35 cellular contexts compared by ENCODE assay signal in genomic region chr1:25586181-25586588, GRCh38. TPM values are rescaled to one million over a fixed set of nuclear protein-coding genes. Genes with fewer than 3 reads are reported as not detected.
DNase-seq lines count a peak whose midpoint lies in the region; ATAC-seq, FAIRE-seq and TF ChIP-seq lines count a peak whose summit lies in the region.
"Had no signal": no experiment of that assay in that cellular context is flagged by ENCODE, and none has a peak within 500 bp of the region (broad histone marks: within the 10 kb centered on the region; RNA-seq: fewer than 3 reads in every experiment).

No MANE protein-coding gene starts in this region.

- 0 out of 2 replicates have a peak overlapping the region, but pooled peaks have one; percentile 89 for H2BK20ac ChIP-seq in H1 (ENCODE audit: low read length)

- H4K91ac ChIP-seq in H1 (replicated peaks; ENCODE audit: insufficient read length, low read length) = peak overlapping the region; percentile 98

- H3K36me3 ChIP-seq in DOHH2 (ENCODE audit: control insufficient read depth, low read length) = no peaks in the 10 kb centered on the region
- H3K36me3 ChIP-seq in H1 (ENCODE audit: control insufficient read depth in 2 of 4, insufficient read depth in 4 of 4, low read length in 3 of 4) = no peaks in the 10 kb centered on the region
- H3K36me3 ChIP-seq in SK-N-SH (replicated peaks in 1 of 2; ENCODE audit: control insufficient read depth in 1 of 2, insufficient read depth in 2 of 2, low read length in 1 of 2) = no peaks in the 10 kb centered on the region
- no peaks in the 10 kb centered on the region for H3K36me3 ChIP-seq in Karpas-422 (ENCODE audit: insufficient read depth, low read length)
- H3K36me3 ChIP-seq: MG63, right atrium auricular region, thoracic aorta, uterus had no signal

- H3K9me3 Mint-ChIP-seq in nephron progenitor cell = peaks cover 11% of the 10 kb centered on the region
- H3K9me3 Mint-ChIP-seq: activated naive CD4-positive, alpha-beta T cell treated with anti-CD3 and anti-CD28 coated beads, Interleukin-2, amount 50 U/mL, for 72 hours; immature natural killer cell; stimulated activated naive CD8-positive, alpha-beta T cell treated with anti-CD3 and anti-CD28 coated beads, Interleukin-15, amount 100 ng/mL, for 72 hours had no signal

- 81% methylated on average over 16 of the region's 16 CpGs; no CpG with 5 or more reads in 1 of the 2 experiments for WGBS in H1 (ENCODE audit: extremely low coverage in 1 of 2, insufficient coverage in 1 of 2, insufficient read length in 1 of 2, insufficient replicate concordance in 2 of 2, low coverage in 1 of 2, low lambda C conversion rate in 2 of 2, missing lambda C conversion rate in 1 of 2), 2 experiments
- WGBS in SK-N-SH (ENCODE audit: low lambda C conversion rate) = 97% methylated on average over 15 of the region's 16 CpGs

- H2AFZ ChIP-seq in H1 (ENCODE audit: low read length) (no peak overlapping the region), SK-N-SH (ENCODE audit: low read depth) (no peak overlapping the region), Karpas-422 (ENCODE audit: low read length) (no peak overlapping the region)

- no peak for TF ChIP-seq POLR2A in H1 (IDR thresholded peaks at IDR 0.05; ENCODE audit: control extremely low read depth in 1 of 2, low read depth in 2 of 2, low read length in 2 of 2)

- H2BK5ac ChIP-seq in H1 (ENCODE audit: low read depth, low read length) = peak overlapping the region; percentile 72

- H2BK120ac ChIP-seq in H1 (replicated peaks; ENCODE audit: low read depth, low read length) = no peak overlapping the region

- H3K79me2 ChIP-seq in DOHH2 (ENCODE audit: control insufficient read depth, low read length) (no peaks in the 10 kb centered on the region), H1 (ENCODE audit: control insufficient read depth in 1 of 2, insufficient read depth in 2 of 2, low read length in 2 of 2) (no peaks in the 10 kb centered on the region), SK-N-SH (ENCODE audit: insufficient read depth) (no peaks in the 10 kb centered on the region), Karpas-422 (ENCODE audit: low read length) (no peaks in the 10 kb centered on the region)

- no peak overlapping the region for H3K14ac ChIP-seq in H1 (ENCODE audit: insufficient read length)

- H3K4me1 ChIP-seq in DOHH2 (ENCODE audit: control insufficient read depth, low read length) (peaks cover 63% of the 10 kb centered on the region), H1 (replicated peaks in 1 of 4; ENCODE audit: control insufficient read depth in 3 of 4, insufficient read depth in 4 of 4, low read length in 3 of 4) (peaks cover 0 to 22% (median 14%) of the 10 kb centered on the region in 4 experiments; a peak in 6 of 7 replicates), SK-N-SH (ENCODE audit: control insufficient read depth in 1 of 2, insufficient read depth in 2 of 2, low read depth in 1 of 2, low read length in 1 of 2) (no peaks in the 10 kb centered on the region; a peak in 1 of 4 replicates), Karpas-422 (ENCODE audit: low read length) (peaks cover 32% of the 10 kb centered on the region)
- H3K4me1 ChIP-seq: uterus had no signal

- peak overlapping the region; percentile 100 for H3K4ac ChIP-seq in H1 (replicated peaks; ENCODE audit: insufficient read length, low read depth, low read length)

- DNase-seq in NCI-H82 treated with DMSO at 0.1 percent for 48 hours (lab: John Stamatoyannopoulos, UW; ENCODE audit: unreplicated experiment) = peak; percentile 41
- no peak for DNase-seq in H1 (ENCODE audit: low read depth in 1 of 2, low spot score in 2 of 2)
- no peak for DNase-seq in nephron progenitor cell
- DNase-seq in effector CD8-positive, alpha-beta T cell (lab: John Stamatoyannopoulos, UW) = no peak
- no peak for DNase-seq in SK-N-SH
- no peak for DNase-seq in Karpas-422
- DNase-seq: activated CD4-positive, alpha-beta T cell treated with anti-CD3 and anti-CD28 coated beads for 36 hours; activated CD8-positive, alpha-beta T cell treated with anti-CD3 and anti-CD28 coated beads, Interleukin-2, amount 10 ng/mL, durations not matched to agents 7 days and 5 days; amygdala; CD4-positive, alpha-beta memory T cell; dorsolateral prefrontal cortex; GDM1; immature natural killer cell; KG1; left colon; MG63; NCI-H1105; NCI-H187 treated with DMSO at 0.1 percent for 48 hours; NCI-H2171 treated with DMSO at 0.1 percent for 48 hours; NCI-H524; NK-92 treated with Interleukin-12 subunit alpha and Interleukin-12 subunit beta, amount 100 ng/mL, for 24 hours; Right ventricle myocardium superior; stimulated activated naive CD8-positive, alpha-beta T cell treated with anti-CD3 and anti-CD28 coated beads, Interleukin-15, amount 100 ng/mL, for 72 hours; SW 1271; uterus had no signal

- H2AK5ac ChIP-seq in H1 (ENCODE audit: low read depth, low read length) = peak overlapping the region; percentile 99

- H2BK12ac ChIP-seq in H1 (ENCODE audit: low read depth, low read length) = peak overlapping the region; percentile 96

- H3K4me2 ChIP-seq in DOHH2 (ENCODE audit: low read length) (peak overlapping the region; percentile 75), H1 (ENCODE audit: insufficient read depth in 1 of 2, low read depth in 2 of 2, low read length in 2 of 2) (peak overlapping the region in 1 of 2 experiments; percentile 34; a peak in 1 of 4 replicates), SK-N-SH (no peak overlapping the region), Karpas-422 (ENCODE audit: low read depth, low read length, poor library complexity, severe bottlenecking) (no peak overlapping the region)
- H3K4me2 ChIP-seq: smooth muscle cell had no signal

- no peak for FAIRE-seq in H1 (lab: Jason Lieb, UNC)
- FAIRE-seq: A204.1, endothelial cell of umbilical vein, frontal cortex had no signal

- H4K8ac ChIP-seq in H1 (ENCODE audit: extremely low read depth, insufficient read depth, low read length) = no peak overlapping the region

- TF ChIP-seq CTCF in DOHH2 (IDR thresholded peaks at IDR 0.05; ENCODE audit: low read depth, low read length, poor library complexity, severe bottlenecking) (no peak), H1 (IDR thresholded peaks at IDR 0.05; ENCODE audit: control extremely low read depth in 1 of 3, insufficient read depth in 1 of 3, low read depth in 1 of 3, low read length in 3 of 3) (no peak), nephron progenitor cell (IDR thresholded peaks at IDR 0.05) (no peak), SK-N-SH (IDR thresholded peaks at IDR 0.05) (no peak)

- no peak overlapping the region for H3K23ac ChIP-seq in H1 (ENCODE audit: insufficient read length)

- no peak overlapping the region for H3K56ac ChIP-seq in H1 (replicated peaks; ENCODE audit: insufficient read length, low read depth, low read length)

- H3K27ac ChIP-seq in DOHH2 (ENCODE audit: low read depth, low read length) = peak overlapping the region; percentile 75
- H3K27ac ChIP-seq in H1 (ENCODE audit: low read depth, low read length) = no peak overlapping the region
- no peak overlapping the region for H3K27ac ChIP-seq in SK-N-SH (ENCODE audit: low read depth in 2 of 2, low read length in 1 of 2)
- no peak overlapping the region for H3K27ac ChIP-seq in Karpas-422 (ENCODE audit: low read length)
- H3K27ac ChIP-seq: dorsolateral prefrontal cortex, right atrium auricular region, uterus had no signal

- H3K23me2 ChIP-seq in H1 (ENCODE audit: low read depth, low read length) = peaks cover 5% of the 10 kb centered on the region; the same call in 1 of the 2 replicates

- H3K4me1 Mint-ChIP-seq in nephron progenitor cell = peaks cover 36% of the 10 kb centered on the region

- TF ChIP-seq EP300 in H1 (IDR thresholded peaks at IDR 0.05; ENCODE audit: borderline replicate concordance in 1 of 2, low read depth in 2 of 2, low read length in 2 of 2) (no peak), SK-N-SH (IDR thresholded peaks at IDR 0.05; ENCODE audit: borderline replicate concordance in 1 of 2, low read depth in 1 of 2, low read length in 1 of 2) (no peak)

- H3K9me3 ChIP-seq in DOHH2 (ENCODE audit: control insufficient read depth, insufficient read depth, low read length) (no peaks in the 10 kb centered on the region), H1 (ENCODE audit: insufficient read depth in 2 of 2, low read depth in 1 of 2, low read length in 1 of 2) (no peaks in the 10 kb centered on the region), SK-N-SH (no peaks in the 10 kb centered on the region), Karpas-422 (ENCODE audit: low read length) (no peaks in the 10 kb centered on the region)
- H3K9me3 ChIP-seq: MG63, right atrium auricular region, thoracic aorta, uterus had no signal

- peak overlapping the region; percentile 26; the same call in 1 of the 2 replicates for H3K18ac ChIP-seq in H1 (ENCODE audit: extremely low read depth, low read length)

- H3K9ac ChIP-seq in H1 (replicated peaks in 1 of 4; ENCODE audit: extremely low read depth in 1 of 4, low read depth in 3 of 4, low read length in 3 of 4) = no peak overlapping the region
- no peak overlapping the region for H3K9ac ChIP-seq in SK-N-SH
- H3K9ac ChIP-seq in Karpas-422 (ENCODE audit: low read length) = no peak overlapping the region

- POLR2A ChIA-PET in H1 (lab: Charles Lee; ENCODE audit: partially characterized antibody) (interaction anchor here (1.4 kb wide), 1 partner anchor 11 kb away, joined by 5 read pairs; no protein-coding TSS in a partner anchor), SK-N-SH (lab: Yijun Ruan, JAX) (no interaction called here)

- CTCF ChIA-PET in H1 (lab: Charles Lee; ENCODE audit: partially characterized antibody) (interaction anchor here (1.1 to 9.6 kb wide), 3 partner anchors 15 to 67 kb away, joined by 3 to 92 read pairs (median 5); no protein-coding TSS in a partner anchor), SK-N-SH (lab: Yijun Ruan, JAX) (interaction anchor here (1.6 kb wide), 1 partner anchor 13 kb away, joined by 4 read pairs; no protein-coding TSS in a partner anchor)

- ATAC-seq in GM21447 (IDR thresholded peaks at IDR 0.05; ENCODE audit: unreplicated experiment) = no peak
- ATAC-seq: activated CD4-positive, alpha-beta T cell treated with anti-CD3 and anti-CD28 coated beads for 36 hours; activated CD8-positive, alpha-beta T cell treated with anti-CD3 and anti-CD28 coated beads, Interleukin-2, amount 10 ng/mL, durations not matched to agents 7 days and 5 days; activated naive CD4-positive, alpha-beta T cell treated with anti-CD3 and anti-CD28 coated beads, Interleukin-2, amount 50 U/mL, for 72 hours; left colon; stimulated activated naive CD8-positive, alpha-beta T cell treated with anti-CD3 and anti-CD28 coated beads, Interleukin-15, amount 100 ng/mL, for 72 hours had no signal

- no peak overlapping the region for H3K4me3 Mint-ChIP-seq in nephron progenitor cell
- H3K4me3 Mint-ChIP-seq: activated CD4-positive, alpha-beta T cell treated with anti-CD3 and anti-CD28 coated beads for 36 hours; activated CD8-positive, alpha-beta T cell treated with anti-CD3 and anti-CD28 coated beads, Interleukin-2, amount 10 ng/mL, durations not matched to agents 7 days and 5 days; CD4-positive, alpha-beta memory T cell; stimulated activated naive CD8-positive, alpha-beta T cell treated with anti-CD3 and anti-CD28 coated beads, Interleukin-15, amount 100 ng/mL, for 72 hours had no signal

- TF ChIP-seq RAD21 in H1 (IDR thresholded peaks at IDR 0.05 in 1 of 2, conservative IDR thresholded peaks at IDR 0.05 in 1 of 2; ENCODE audit: low read depth in 2 of 2, low read length in 2 of 2) = no peak
- no peak for TF ChIP-seq RAD21 in SK-N-SH (IDR thresholded peaks at IDR 0.05; ENCODE audit: low read length)

- H3K27me3 Mint-ChIP-seq in nephron progenitor cell (ENCODE audit: low read depth, poor library complexity) = peaks cover 31% of the 10 kb centered on the region
- H3K27me3 Mint-ChIP-seq: activated CD4-positive, alpha-beta T cell treated with anti-CD3 and anti-CD28 coated beads for 36 hours; CD4-positive, alpha-beta memory T cell; stimulated activated naive CD8-positive, alpha-beta T cell treated with anti-CD3 and anti-CD28 coated beads, Interleukin-15, amount 100 ng/mL, for 72 hours had no signal

- H3K9me2 ChIP-seq in DOHH2 (replicated peaks; ENCODE audit: control insufficient read depth, low read length) (no peaks in the 10 kb centered on the region), SK-N-SH (no peaks in the 10 kb centered on the region), Karpas-422 (replicated peaks; ENCODE audit: insufficient read depth, low read length) (no peaks in the 10 kb centered on the region)

- no peaks in the 10 kb centered on the region for H3K79me1 ChIP-seq in H1 (ENCODE audit: low read depth, low read length)

- H3K36me3 Mint-ChIP-seq in nephron progenitor cell (ENCODE audit: low read depth) = no peaks in the 10 kb centered on the region
- H3K36me3 Mint-ChIP-seq: activated naive CD4-positive, alpha-beta T cell treated with anti-CD3 and anti-CD28 coated beads, Interleukin-2, amount 50 U/mL, for 72 hours had no signal

- peak overlapping the region; percentile 37; the same call in 1 of the 2 replicates for H2BK15ac ChIP-seq in H1 (ENCODE audit: low read length)

- H4K20me1 ChIP-seq in DOHH2 (ENCODE audit: control insufficient read depth, insufficient read depth, low read depth, low read length) (no peaks in the 10 kb centered on the region), H1 (replicated peaks in 1 of 2; ENCODE audit: control insufficient read depth in 1 of 2, insufficient read depth in 2 of 2, low read length in 2 of 2) (peaks cover 0 to 2% of the 10 kb centered on the region in 2 experiments), SK-N-SH (ENCODE audit: insufficient read depth) (no peaks in the 10 kb centered on the region), Karpas-422 (ENCODE audit: insufficient read depth, low read depth, low read length) (no peaks in the 10 kb centered on the region)

- H3K27me3 ChIP-seq in DOHH2 (ENCODE audit: control insufficient read depth, low read length) (no peaks in the 10 kb centered on the region), H1 (replicated peaks in 1 of 4; ENCODE audit: control insufficient read depth in 3 of 4, extremely low read depth in 1 of 4, insufficient read depth in 3 of 4, low read length in 3 of 4) (no peaks in the 10 kb centered on the region; a peak in 2 of 7 replicates), SK-N-SH (ENCODE audit: insufficient read depth) (no peaks in the 10 kb centered on the region), Karpas-422 (ENCODE audit: low read length) (no peaks in the 10 kb centered on the region)
- H3K27me3 ChIP-seq: dorsolateral prefrontal cortex, MG63, right atrium auricular region, uterus had no signal

- peak overlapping the region; percentile 54 for H4K5ac ChIP-seq in H1 (ENCODE audit: insufficient read length, low read depth, low read length)

- H3F3A ChIP-seq in DOHH2 (ENCODE audit: control insufficient read depth, insufficient read depth) (peaks cover 22% of the 10 kb centered on the region), SK-N-SH (replicated peaks; ENCODE audit: insufficient read depth) (no peaks in the 10 kb centered on the region)

- peak overlapping the region; percentile 56 for H3K27ac Mint-ChIP-seq in nephron progenitor cell
- H3K27ac Mint-ChIP-seq: activated CD4-positive, alpha-beta T cell treated with anti-CD3 and anti-CD28 coated beads for 36 hours; activated CD8-positive, alpha-beta T cell treated with anti-CD3 and anti-CD28 coated beads, Interleukin-2, amount 10 ng/mL, durations not matched to agents 7 days and 5 days; immature natural killer cell; stimulated activated naive CD8-positive, alpha-beta T cell treated with anti-CD3 and anti-CD28 coated beads, Interleukin-15, amount 100 ng/mL, for 72 hours had no signal

- H3K4me3 ChIP-seq in DOHH2 (ENCODE audit: low read length) = peak overlapping the region; percentile 60
- H3K4me3 ChIP-seq in H1 (ENCODE audit: extremely low read depth in 1 of 4, insufficient read depth in 2 of 4, low read depth in 3 of 4, low read length in 4 of 4) = no peak overlapping the region
- H3K4me3 ChIP-seq in SK-N-SH (ENCODE audit: low read depth in 2 of 2, low read length in 1 of 2) = no peak overlapping the region
- no peak overlapping the region for H3K4me3 ChIP-seq in Karpas-422 (ENCODE audit: low read length)
- H3K4me3 ChIP-seq: dorsolateral prefrontal cortex, MG63, right atrium auricular region, smooth muscle cell, thoracic aorta, uterus had no signal

RNA-seq across cellular contexts. Expression of gene MAN1C1, which starts 30.4 kb away (rescaled TPM):
- total RNA-seq in H1 (2021; fragmentation: NEBNext Ultra II Directional; extraction: Animal tissue kit (Norgen Biotek cat#: 25700)) = 7.7 and 7.8 TPM in 2 replicates
- polyA plus RNA-seq in H1 (2011; rRNA removed) (14.4 and 15.2 TPM in 2 replicates), SK-N-SH (2012; rRNA removed) (0.20 and 0.26 TPM in 2 replicates)
- 8.9 TPM for polyA plus RNA-seq in H1 (2011; cell fraction: cytosol; rRNA removed)
- polyA plus RNA-seq in H1 (2011; cell fraction: nucleus; rRNA removed) = 14.7 TPM
- polyA plus RNA-seq in H1 (2012, experiment 1 of 2) = 8.3 to 9.9 TPM (median 8.7 TPM) in 4 replicates
- 6.4 TPM for polyA plus RNA-seq in H1 (2012, experiment 2 of 2)
- polyA plus RNA-seq in H1 (2013, experiment 1 of 2) = 5.7 TPM
- 7.0 TPM for polyA plus RNA-seq in H1 (2013, experiment 2 of 2)
- polyA minus RNA-seq in H1 (2011; rRNA and poly(A)+ RNA removed) = 7.1 and 9.0 TPM in 2 replicates
- polyA minus RNA-seq in H1 (2011; cell fraction: cytosol; rRNA and poly(A)+ RNA removed) = 4.8 TPM
- 6.1 TPM for polyA minus RNA-seq in H1 (2011; cell fraction: nucleus; rRNA and poly(A)+ RNA removed)
- 0.21 and 0.32 TPM in 2 replicates for polyA plus RNA-seq in SK-N-SH (2012; cell fraction: cytosol; rRNA removed)
- 0.25 and 0.27 TPM in 2 replicates for polyA plus RNA-seq in SK-N-SH (2012; cell fraction: nucleus; rRNA removed)
- not detected in 2 replicates for total RNA-seq in Karpas-422 (2014; rRNA removed; shearing (Covaris generic); ENCODE audit: low replicate concordance)
- total RNA-seq: HT1080 had no signal

RNA-seq across cellular contexts. Expression of gene LDLRAP1, which starts 42.8 kb away (rescaled TPM):
- total RNA-seq in H1 (2021; fragmentation: NEBNext Ultra II Directional; extraction: Animal tissue kit (Norgen Biotek cat#: 25700)) = 12.8 and 14.0 TPM in 2 replicates
- 13.2 and 16.3 TPM in 2 replicates for polyA plus RNA-seq in H1 (2011; rRNA removed)
- 10.4 TPM for polyA plus RNA-seq in H1 (2011; cell fraction: cytosol; rRNA removed)
- polyA plus RNA-seq in H1 (2011; cell fraction: nucleus; rRNA removed) = 16.7 TPM
- 9.3 to 13.5 TPM (median 11.9 TPM) in 4 replicates for polyA plus RNA-seq in H1 (2012, experiment 1 of 2)
- 13.0 TPM for polyA plus RNA-seq in H1 (2012, experiment 2 of 2)
- polyA plus RNA-seq in H1 (2013, experiment 1 of 2) = 9.4 TPM
- 9.6 TPM for polyA plus RNA-seq in H1 (2013, experiment 2 of 2)
- 9.7 and 11.7 TPM in 2 replicates for polyA minus RNA-seq in H1 (2011; rRNA and poly(A)+ RNA removed)
- polyA minus RNA-seq in H1 (2011; cell fraction: cytosol; rRNA and poly(A)+ RNA removed) = 8.3 TPM
- polyA minus RNA-seq in H1 (2011; cell fraction: nucleus; rRNA and poly(A)+ RNA removed) = 9.7 TPM
- 15.8 and 19.1 TPM in 2 replicates for polyA plus RNA-seq in SK-N-SH (2012; rRNA removed)
- 10.1 and 13.7 TPM in 2 replicates for polyA plus RNA-seq in SK-N-SH (2012; cell fraction: cytosol; rRNA removed)
- polyA plus RNA-seq in SK-N-SH (2012; cell fraction: nucleus; rRNA removed) = 29.4 and 29.5 TPM in 2 replicates
- not detected in 2 replicates for total RNA-seq in Karpas-422 (2014; rRNA removed; shearing (Covaris generic); ENCODE audit: low replicate concordance)

Comparison
In these comparisons a context has a peak if more than half of its experiments do, and no peak if none do; other contexts are left out.
1. RNA of gene LDLRAP1, which starts 42.8 kb away (total RNA-seq): 12.8 to 14.0 TPM in H1; not detected in Karpas-422; every median in the first group is over 10 times any median in the second.